ENCODE assay signal across 23 cellular contexts in the genomic region with DNA sequence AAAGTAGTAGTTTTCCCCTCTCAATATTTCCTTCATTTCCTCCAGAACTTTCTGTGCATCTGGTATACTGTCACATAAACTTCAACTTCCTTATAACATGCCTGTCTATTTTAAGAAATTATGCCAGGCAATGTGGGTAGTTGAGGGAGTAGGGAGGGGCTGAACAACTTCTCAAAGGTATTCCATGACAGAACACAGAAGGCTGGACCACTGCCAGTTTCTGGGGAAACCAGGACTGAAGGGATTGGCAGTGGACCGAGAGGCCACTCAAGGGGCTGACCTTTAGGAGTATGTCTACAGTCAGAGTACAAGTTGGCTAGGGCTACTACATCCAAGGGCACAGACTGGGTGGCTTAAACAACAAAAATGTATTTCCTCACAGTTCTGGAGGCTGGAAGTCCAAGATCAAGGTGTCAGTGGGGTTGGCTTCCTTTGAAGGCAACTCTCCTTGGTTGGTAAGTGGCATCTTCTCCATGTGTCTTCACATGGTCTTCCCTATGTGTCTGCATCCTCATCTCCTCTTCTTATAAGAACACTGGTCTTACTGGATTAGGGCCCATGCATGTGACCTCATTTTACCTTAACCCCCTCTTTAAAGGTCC. TPM values are rescaled to one million over a fixed set of nuclear protein-coding genes. Genes with fewer than 3 reads are reported as not detected.
DNase-seq lines count a peak whose midpoint lies in the region; ATAC-seq and TF ChIP-seq lines count a peak whose summit lies in the region.
"Had no signal": no experiment of that assay in that cellular context is flagged by ENCODE, and none has a peak within 500 bp of the region (broad histone marks: within the 10 kb centered on the region; RNA-seq: fewer than 3 reads in every experiment).

No MANE protein-coding gene starts in this region.

- H3K4me3 ChIP-seq in right cardiac atrium (ENCODE audit: low read length) = no peak overlapping the region
- H3K4me3 ChIP-seq in endodermal cell (ENCODE audit: low read length) = peak overlapping the region; percentile 75
- H3K4me3 ChIP-seq in upper lobe of right lung = no peak overlapping the region
- H3K4me3 ChIP-seq: SK-N-MC, uterus had no signal

- no peak overlapping the region for H3K27ac Mint-ChIP-seq in endodermal cell
- H3K27ac Mint-ChIP-seq: activated naive CD4-positive, alpha-beta T cell treated with anti-CD3 and anti-CD28 coated beads, Interleukin-2, amount 50 U/mL, for 24 hours; H9 had no signal

- no peak overlapping the region for H3K4me3 Mint-ChIP-seq in endodermal cell
- H3K4me3 Mint-ChIP-seq: activated naive CD4-positive, alpha-beta T cell treated with anti-CD3 and anti-CD28 coated beads, Interleukin-2, amount 50 U/mL, for 24 hours; H9; neural crest cell had no signal

- H3K27ac ChIP-seq in right cardiac atrium (ENCODE audit: low read length) = no peak overlapping the region
- H3K27ac ChIP-seq in endodermal cell (ENCODE audit: low read depth, low read length) = no peak overlapping the region
- no peak overlapping the region for H3K27ac ChIP-seq in upper lobe of right lung
- H3K27ac ChIP-seq: SK-N-MC, uterus had no signal

- H3K36me3 Mint-ChIP-seq in endodermal cell (ENCODE audit: low read depth) = peaks cover 35% of the 10 kb centered on the region
- H3K36me3 Mint-ChIP-seq: activated naive CD4-positive, alpha-beta T cell treated with anti-CD3 and anti-CD28 coated beads, Interleukin-2, amount 50 U/mL, for 24 hours had no signal

- H3K9me3 ChIP-seq in right cardiac atrium (ENCODE audit: control insufficient read depth, low read length) = no peaks in the 10 kb centered on the region
- H3K9me3 ChIP-seq in endodermal cell (ENCODE audit: control insufficient read depth, low read length) = peaks cover 17% of the 10 kb centered on the region
- no peaks in the 10 kb centered on the region for H3K9me3 ChIP-seq in upper lobe of right lung
- H3K9me3 ChIP-seq: uterus had no signal

- no peaks in the 10 kb centered on the region for H3K9me3 Mint-ChIP-seq in endodermal cell
- H3K9me3 Mint-ChIP-seq: activated naive CD4-positive, alpha-beta T cell treated with anti-CD3 and anti-CD28 coated beads, Interleukin-2, amount 50 U/mL, for 24 hours; H9 had no signal

- WGBS in right cardiac atrium = 82% methylated on average over 1 of the region's 1 CpG
- 98 to 100% methylated on average over 1 of the region's 1 CpG for WGBS in endodermal cell (ENCODE audit: insufficient coverage in 1 of 2, insufficient read length in 1 of 2), 2 experiments

- H3K4me1 ChIP-seq in right cardiac atrium (ENCODE audit: control insufficient read depth, insufficient read depth, low read length) (peaks cover 3% of the 10 kb centered on the region), endodermal cell (ENCODE audit: control insufficient read depth, insufficient read depth, low read length) (peaks cover 10% of the 10 kb centered on the region), upper lobe of right lung (peaks cover 52% of the 10 kb centered on the region)

- H3K27me3 Mint-ChIP-seq in endodermal cell (ENCODE audit: insufficient read depth) = no peaks in the 10 kb centered on the region

- intact Hi-C loops in Right ventricle myocardium superior (cut with DNase I) (no loop called here), right cardiac atrium (cut with DNase I) (no loop called here), upper lobe of right lung (cut with DNase I) (no loop called here)

- no peaks in the 10 kb centered on the region for H3K27me3 ChIP-seq in right cardiac atrium (ENCODE audit: control insufficient read depth, insufficient read depth)
- no peaks in the 10 kb centered on the region for H3K27me3 ChIP-seq in endodermal cell (ENCODE audit: control insufficient read depth, insufficient read depth, low read length, poor library complexity, severe bottlenecking)
- no peaks in the 10 kb centered on the region for H3K27me3 ChIP-seq in upper lobe of right lung
- H3K27me3 ChIP-seq: uterus had no signal

- TF ChIP-seq CTCF in endodermal cell (conservative IDR thresholded peaks at IDR 0.05) = no peak
- no peak for TF ChIP-seq CTCF in upper lobe of right lung (IDR thresholded peaks at IDR 0.05)

- no peak overlapping the region for H3K9ac ChIP-seq in endodermal cell (ENCODE audit: extremely low read depth, low read length, poor library complexity, severe bottlenecking)

- DNase-seq in Right ventricle myocardium superior = peak; percentile 58
- no peak for DNase-seq in right cardiac atrium
- DNase-seq in endodermal cell = no peak
- DNase-seq in mucosa of gallbladder (ENCODE audit: low spot score) = peak; percentile 32
- DNase-seq in upper lobe of right lung = no peak
- DNase-seq in effector CD4-positive, alpha-beta T cell = no peak
- DNase-seq in stimulated activated CD4-positive, alpha-beta T cell treated with anti-CD3 and anti-CD28 coated beads, Interleukin-2, amount 100 ng/mL, for 48 hours = no peak
- no peak for DNase-seq in GOT3 (lab: John Stamatoyannopoulos, UW)
- DNase-seq: central memory CD4-positive, alpha-beta T cell; dermis blood vessel endothelial cell; glutamatergic neuron; H9; left cardiac atrium; NCI-H1092 treated with DMSO at 0.1 percent for 48 hours; NCI-H2029; NCI-H2227 treated with DMSO at 0.1 percent for 48 hours; NCI-H69; posterior cingulate gyrus; substantia nigra; uterus had no signal

- H3K36me3 ChIP-seq in endodermal cell (ENCODE audit: control insufficient read depth, insufficient read depth, low read length) (peaks cover 51% of the 10 kb centered on the region), upper lobe of right lung (no peaks in the 10 kb centered on the region)
- H3K36me3 ChIP-seq: uterus had no signal

- H3K4me1 Mint-ChIP-seq in endodermal cell = peaks cover 55% of the 10 kb centered on the region
- H3K4me1 Mint-ChIP-seq: activated naive CD4-positive, alpha-beta T cell treated with anti-CD3 and anti-CD28 coated beads, Interleukin-2, amount 50 U/mL, for 24 hours had no signal

- peak; percentile 69 for ATAC-seq in Right ventricle myocardium superior (ENCODE audit: poor library complexity)
- no peak for ATAC-seq in right cardiac atrium
- peak; percentile 70 for ATAC-seq in upper lobe of right lung

RNA-seq across cellular contexts. Expression of a gene that starts 6.9 kb away (rescaled TPM):
- total RNA-seq in Right ventricle myocardium superior (8.3 TPM), right cardiac atrium (10 to 100 TPM in 2 of 4 donors, 1 to 10 TPM in 2; 7.4 to 16.7 (median 9.9) TPM), endodermal cell (10 to 100 TPM; 37.6 to 68.8 TPM), mucosa of gallbladder (46.0 TPM), upper lobe of right lung (33.8 TPM)
- polyA plus RNA-seq in right cardiac atrium = 2.4 TPM
- 17.6 TPM for polyA plus RNA-seq in endodermal cell (2013, experiment 1 of 2)
- 16.1 TPM for polyA plus RNA-seq in endodermal cell (2013, experiment 2 of 2)

Comparison
In these comparisons a context has a peak if more than half of its experiments do, and no peak if none do; other contexts are left out.
1. ATAC-seq: peak in Right ventricle myocardium superior (single experiment) and upper lobe of right lung (single experiment); none in right cardiac atrium (0 of 2).
2. DNase-seq: peak in Right ventricle myocardium superior (single experiment) and mucosa of gallbladder (single experiment); none in right cardiac atrium (0 of 3), endodermal cell (single experiment), upper lobe of right lung (single experiment), effector CD4-positive, alpha-beta T cell (single experiment), stimulated activated CD4-positive, alpha-beta T cell treated with anti-CD3 and anti-CD28 coated beads, Interleukin-2, amount 100 ng/mL, for 48 hours (0 of 2) and GOT3 (single experiment).